ENCODE assay signal across 9 cellular contexts in the genomic region with DNA sequence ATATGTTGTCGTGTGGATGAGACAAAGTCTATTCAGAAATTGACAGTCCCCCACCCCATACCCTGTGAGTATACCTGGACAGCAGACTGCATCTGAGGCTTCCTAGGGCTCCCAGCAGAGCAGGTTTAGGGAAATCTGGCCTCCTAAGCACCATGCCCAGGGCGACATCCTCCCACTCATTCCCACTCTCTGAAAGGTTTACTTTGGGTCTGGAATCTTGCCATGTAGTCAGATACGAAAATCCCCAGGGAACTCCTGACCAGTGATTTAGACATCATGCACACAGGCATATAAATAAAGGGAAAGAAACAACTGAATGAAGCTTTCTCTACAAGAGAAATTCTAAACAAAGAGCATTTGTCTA. TPM values are rescaled to one million over a fixed set of nuclear protein-coding genes. Genes with fewer than 3 reads are reported as not detected.
A peak's percentile ranks its signal among the peaks of the same experiment; 100 is the strongest.
DNase-seq lines count a peak whose midpoint lies in the region; ATAC-seq and TF ChIP-seq lines count a peak whose summit lies in the region.
"Had no signal": no experiment of that assay in that cellular context is flagged by ENCODE, and none has a peak within 500 bp of the region (broad histone marks: within the 10 kb centered on the region; RNA-seq: fewer than 3 reads in every experiment).

No MANE protein-coding gene starts in this region.

- CTCF ChIA-PET in PC-3 (lab: Charles Lee), result no interaction called here

- H4K20me1 ChIP-seq in GM23338 (replicated peaks; ENCODE audit: insufficient read depth) (no peaks in the 10 kb centered on the region), PC-3 (ENCODE audit: low read length) (no peaks in the 10 kb centered on the region)

- H3K4me3 ChIP-seq in GM23338 (peak overlapping the region; percentile 77), PC-3 (ENCODE audit: low read length) (peak overlapping the region; percentile 91), fibroblast of villous mesenchyme (ENCODE audit: low read depth, low read length) (peak overlapping the region; percentile 70), psoas muscle (peak overlapping the region; percentile 66)

- H3K9me2 ChIP-seq in GM23338 (ENCODE audit: insufficient read depth) (no peaks in the 10 kb centered on the region; the same call in 1 of the 2 replicates), PC-3 (replicated peaks; ENCODE audit: low read length) (no peaks in the 10 kb centered on the region)

- peak overlapping the region; percentile 82 for H3K4me3 Mint-ChIP-seq in GM23338
- H3K4me3 Mint-ChIP-seq: T-helper 1 cell treated with Interleukin-12 subunit alpha and Interleukin-12 subunit beta and Interleukin-4 antibody, amounts not matched to agents 30 μg/mL and 1 μg/mL, for 36 hours had no signal

- H3K9ac ChIP-seq in PC-3 (ENCODE audit: low read length), result peak overlapping the region; percentile 87

- no peak overlapping the region for H3K27ac Mint-ChIP-seq in GM23338
- H3K27ac Mint-ChIP-seq: T-helper 1 cell treated with Interleukin-12 subunit alpha and Interleukin-12 subunit beta and Interleukin-4 antibody, amounts not matched to agents 30 μg/mL and 1 μg/mL, for 36 hours had no signal

- H3K4me1 Mint-ChIP-seq in GM23338, result peaks cover 6% of the 10 kb centered on the region; the same call in 2 of the 3 replicates

- H3K4me2 ChIP-seq in GM23338, result peak overlapping the region; percentile 86
- H3K4me2 ChIP-seq in PC-3 (ENCODE audit: low read length), result peak overlapping the region; percentile 96

- H3K27ac ChIP-seq in GM23338 (ENCODE audit: low read depth) (no peak overlapping the region), PC-3 (ENCODE audit: low read length) (peak overlapping the region; percentile 90), psoas muscle (no peak overlapping the region)

- TF ChIP-seq CTCF in GM23338 (conservative IDR thresholded peaks at IDR 0.05; ENCODE audit: low read depth in 2 of 2) (no peak), PC-3 (conservative IDR thresholded peaks at IDR 0.05; ENCODE audit: low read depth, low read length) (no peak), fibroblast of villous mesenchyme (IDR thresholded peaks at IDR 0.05; ENCODE audit: insufficient read depth, low read depth, low read length) (no peak), psoas muscle (IDR thresholded peaks at IDR 0.05) (no peak)

- WGBS in psoas muscle, 3 donors, result 21 to 26% (median 22%) methylated on average over 3 of the region's 3 CpGs

- H3K9me3 Mint-ChIP-seq in GM23338, result no peaks in the 10 kb centered on the region
- H3K9me3 Mint-ChIP-seq: T-helper 1 cell treated with Interleukin-12 subunit alpha and Interleukin-12 subunit beta and Interleukin-4 antibody, amounts not matched to agents 30 μg/mL and 1 μg/mL, for 36 hours had no signal

- H3K4me1 ChIP-seq in GM23338 (ENCODE audit: insufficient read depth) (0 out of 2 replicates have a peak, but pooled peaks cover 3% of the 10 kb centered on the region), PC-3 (ENCODE audit: insufficient read depth, low read length) (peaks cover 22% of the 10 kb centered on the region), psoas muscle (no peaks in the 10 kb centered on the region)

- DNase-seq in GM23338 (ENCODE audit: low spot score) (no peak), PC-3 (peak; percentile 91), fibroblast of villous mesenchyme (ENCODE audit: low read depth) (peak; percentile 82), psoas muscle (no peak), DMS53 treated with DMSO at 0.1 percent for 48 hours (lab: John Stamatoyannopoulos, UW; ENCODE audit: unreplicated experiment) (no peak)

- intact Hi-C loops in PC-3 (cut with micrococcal nuclease) (loop anchor here (2.0 to 5.0 kb wide), 2 partner anchors 36 to 95 kb away; a partner anchor contains a TSS), psoas muscle (cut with DNase I) (no loop called here)

- BruUV-seq in PC-3 (replicated peaks; lab: Mats Ljungman, UMichigan), result no TSS peak

- H3K9me3 ChIP-seq in PC-3 (ENCODE audit: low read length) (no peaks in the 10 kb centered on the region), psoas muscle (no peaks in the 10 kb centered on the region)

- H3K36me3 ChIP-seq in GM23338 (ENCODE audit: insufficient read depth), result no peaks in the 10 kb centered on the region; the same call in 1 of the 2 replicates
- H3K36me3 ChIP-seq in PC-3 (ENCODE audit: low read depth, low read length), result no peaks in the 10 kb centered on the region
- no peaks in the 10 kb centered on the region for H3K36me3 ChIP-seq in psoas muscle (ENCODE audit: insufficient read depth in 1 of 2, low read depth in 1 of 2)

- H3K27me3 ChIP-seq in GM23338 (ENCODE audit: insufficient read depth) (peaks cover 35% of the 10 kb centered on the region), PC-3 (ENCODE audit: low read length) (no peaks in the 10 kb centered on the region), psoas muscle (ENCODE audit: insufficient read depth in 3 of 3, low read length in 2 of 3) (peaks cover 0 to 28% (median 2%) of the 10 kb centered on the region in 3 donors)

- POLR2A ChIA-PET in PC-3 (lab: Charles Lee; ENCODE audit: unreplicated experiment), result interaction anchor here (1.0 kb wide), 1 partner anchor 36 kb away, joined by 3 read pairs; no protein-coding TSS in a partner anchor

- H3K27me3 Mint-ChIP-seq in GM23338 (ENCODE audit: insufficient read depth, low read depth, poor library complexity), result peaks cover 15% of the 10 kb centered on the region

- H3K36me3 Mint-ChIP-seq in GM23338 (ENCODE audit: low read depth), result no peaks in the 10 kb centered on the region

- ATAC-seq in GM23338, result peak; percentile 35
- ATAC-seq in PC-3, result peak; percentile 80
- peak in 1 of 4 donors; percentile 45 for ATAC-seq in psoas muscle
- no peak for ATAC-seq in HG03175 (IDR thresholded peaks at IDR 0.05; ENCODE audit: unreplicated experiment)
- no peak for ATAC-seq in HG02610 (IDR thresholded peaks at IDR 0.05; ENCODE audit: unreplicated experiment)
- ATAC-seq in GM18858 (IDR thresholded peaks at IDR 0.05; ENCODE audit: unreplicated experiment), result no peak

- H3F3A ChIP-seq in GM23338 (replicated peaks; ENCODE audit: low read depth), result no peaks in the 10 kb centered on the region
- no peaks in the 10 kb centered on the region for H3F3A ChIP-seq in PC-3 (ENCODE audit: low read length, unreplicated experiment)

- H2AFZ ChIP-seq in GM23338 (peak overlapping the region; percentile 99; the same call in 1 of the 2 replicates), PC-3 (ENCODE audit: low read length) (peak overlapping the region; percentile 92)

- H3K79me2 ChIP-seq in GM23338 (replicated peaks; ENCODE audit: insufficient read depth) (no peaks in the 10 kb centered on the region), PC-3 (ENCODE audit: low read length) (peaks cover 21% of the 10 kb centered on the region)

TF ChIP-seq in GM23338, 12 proteins besides CTCF, POLR2A, EP300 and RAD21 (continues in another document):
- TF ChIP-seq POLR2AphosphoS5 (IDR thresholded peaks at IDR 0.05; ENCODE audit: low read depth) (no peak), CREB1 (CRISPR knock-in tag; IDR thresholded peaks at IDR 0.05; ENCODE audit: low read depth) (no peak), EZH2 (IDR thresholded peaks at IDR 0.05; ENCODE audit: low read depth, unreplicated experiment) (no peak), ZNF114 (CRISPR knock-in tag; IDR thresholded peaks at IDR 0.05) (no peak)

RNA-seq across cellular contexts. Expression of a gene that starts 0.7 kb away (rescaled TPM):
- total RNA-seq in GM23338 (2014; rRNA removed; shearing (Covaris generic)), result 0.04 and 0.87 TPM in 2 replicates
- polyA plus RNA-seq in GM23338 (2016; fragmentation: Nextera tagmentation; extraction: Ambion mirVana) (0.50 and 0.54 TPM in 2 replicates), psoas muscle (under 1 TPM in 2 of 3 donors, not detected in 1; 0.04 to 0.10 TPM)
- total RNA-seq in PC-3 (2014; rRNA removed) (6.4 and 11.8 TPM in 2 replicates), fibroblast of villous mesenchyme (1.7 and 6.4 TPM in 2 replicates), psoas muscle (under 1 TPM; 0.05 to 0.49 (median 0.39) TPM)

RNA-seq across cellular contexts. Expression of a gene that starts 35.5 kb away (rescaled TPM):
- not detected in 2 replicates for total RNA-seq in GM23338 (2014; rRNA removed; shearing (Covaris generic))
- polyA plus RNA-seq in GM23338 (2016; fragmentation: Nextera tagmentation; extraction: Ambion mirVana) (0.26 and 0.29 TPM in 2 replicates), psoas muscle (1 to 10 TPM in 2 of 3 donors, under 1 TPM in 1; 0.91 to 1.7 (median 1.3) TPM)
- total RNA-seq in PC-3 (2014; rRNA removed) (37.1 and 42.0 TPM in 2 replicates), fibroblast of villous mesenchyme (21.2 and 42.5 TPM in 2 replicates), psoas muscle (1 to 10 TPM in 3 of 4 donors, under 1 TPM in 1; 0.44 to 5.7 (median 2.0) TPM)

Comparison
In these comparisons a context has a peak if more than half of its experiments do, and no peak if none do; other contexts are left out.
1. ATAC-seq: peak in GM23338 (single experiment) and PC-3 (single experiment); none in HG03175 (single experiment), HG02610 (single experiment) and GM18858 (single experiment).
2. DNase-seq: peak in PC-3 (single experiment) and fibroblast of villous mesenchyme (single experiment); none in GM23338 (single experiment), psoas muscle (0 of 2) and DMS53 treated with DMSO at 0.1 percent for 48 hours (single experiment).
3. Peak in every context shown above with its lines, with median percentiles within 50 percentile points of each other: H3K4me3 ChIP-seq.